ENCODE assay signal across 8 cellular contexts in the genomic region with DNA sequence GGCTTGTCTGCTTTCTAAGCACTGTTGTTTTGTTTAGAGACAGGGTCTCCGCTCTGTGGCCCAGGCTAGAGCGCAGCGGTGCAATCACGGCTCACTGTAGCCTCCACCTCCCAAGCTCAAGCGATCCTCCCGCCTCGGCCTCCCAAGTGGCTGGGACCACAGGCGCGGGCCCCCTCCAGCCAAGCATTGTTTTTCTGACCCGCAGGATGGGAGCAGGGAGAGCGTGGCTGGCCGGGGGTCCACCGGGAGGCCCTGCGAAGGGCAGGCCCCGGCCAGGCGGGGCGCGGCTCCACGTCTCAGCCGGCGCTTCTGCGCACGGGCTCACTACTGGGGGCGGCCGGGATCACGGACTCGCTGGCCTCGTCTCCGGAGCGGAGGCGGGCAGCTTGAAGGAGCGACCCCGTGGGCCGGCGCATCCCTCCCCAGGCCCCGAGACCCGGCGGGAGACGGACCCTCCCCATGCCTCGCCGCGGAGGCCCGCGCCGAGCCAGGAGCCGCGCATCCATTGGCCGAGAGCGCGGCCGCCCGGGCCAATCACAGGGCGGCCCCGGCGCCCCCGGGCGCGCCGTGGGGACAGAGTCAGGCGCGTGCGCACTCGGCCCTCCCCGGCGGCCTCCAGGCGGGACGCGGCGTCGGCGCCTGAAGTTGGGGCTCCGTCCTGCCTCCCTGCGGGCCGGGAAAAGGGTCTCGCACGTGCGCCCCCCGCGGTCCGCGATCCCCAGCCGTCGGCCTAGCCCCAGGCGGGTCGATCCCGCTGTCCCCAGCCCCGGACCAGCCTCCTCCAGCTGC. TPM values are rescaled to one million over a fixed set of nuclear protein-coding genes. Genes with fewer than 3 reads are reported as not detected.
DNase-seq lines count a peak whose midpoint lies in the region; ATAC-seq and TF ChIP-seq lines count a peak whose summit lies in the region.

No MANE protein-coding gene starts in this region.

- H3K27me3 Mint-ChIP-seq in naive thymus-derived CD8-positive, alpha-beta T cell, result peaks cover 0 to 11% (median 4%) of the 10 kb centered on the region in 5 donors

- H3K4me1 Mint-ChIP-seq in naive thymus-derived CD8-positive, alpha-beta T cell, result peaks cover 6 to 19% (median 9%) of the 10 kb centered on the region in 4 donors

- no peaks in the 10 kb centered on the region for H3K36me3 ChIP-seq in ES-I3 (ENCODE audit: insufficient read depth, low read length)

- no peaks in the 10 kb centered on the region for H3K9me3 Mint-ChIP-seq in naive thymus-derived CD8-positive, alpha-beta T cell

- peak overlapping the region in 3 of 10 donors; percentile 36 to 65 (median 59) for H3K27ac Mint-ChIP-seq in naive thymus-derived CD8-positive, alpha-beta T cell

- H3K9ac ChIP-seq in ES-I3 (ENCODE audit: low read depth, low read length), result peak overlapping the region; percentile 79; the same call in 1 of the 2 replicates

- DNase-seq in NOMO-1 treated with dmso at 0.1 percent for 144 hours (lab: John Stamatoyannopoulos, UW; ENCODE audit: unreplicated experiment) (peak; percentile 63), fibroblast of mammary gland (ENCODE audit: low read depth) (peak; percentile 57)
- peak; percentile 52 to 70 for DNase-seq in activated T-helper 1 cell treated with anti-CD3 and anti-CD28 coated beads, Interleukin-2, amount 50 U/mL, for 16 hours (ENCODE audit: low read depth in 1 of 2, low spot score in 1 of 2)
- DNase-seq in naive thymus-derived CD8-positive, alpha-beta T cell, result peak; percentile 57 to 85 (median 75)
- DNase-seq in stimulated activated naive CD4-positive, alpha-beta T cell treated with Interleukin-2 at 50 U/mL for 16 hours (lab: John Stamatoyannopoulos, UW), result peak; percentile 71

- H3K36me3 Mint-ChIP-seq in naive thymus-derived CD8-positive, alpha-beta T cell, result no peaks in the 10 kb centered on the region

- H3K4me3 Mint-ChIP-seq in naive thymus-derived CD8-positive, alpha-beta T cell, result peak overlapping the region in 9 of 10 donors; percentile 42 to 79 (median 64)

- no peaks in the 10 kb centered on the region for H3K9me3 ChIP-seq in ES-I3 (ENCODE audit: control insufficient read depth, insufficient read depth, low read length)

- peak overlapping the region; percentile 35 for H3K4me3 ChIP-seq in fibroblast of mammary gland (ENCODE audit: control insufficient read depth, low read depth, low read length)

- TF ChIP-seq CTCF in fibroblast of mammary gland (conservative IDR thresholded peaks at IDR 0.05; ENCODE audit: control insufficient read depth, insufficient read depth, low read depth, low read length), result no peak

- peaks cover 31% of the 10 kb centered on the region; the same call in 1 of the 2 replicates for H3K4me1 ChIP-seq in ES-I3 (ENCODE audit: insufficient read depth, low read length)

- POLR2A ChIA-PET in naive thymus-derived CD8-positive, alpha-beta T cell (lab: Charles Lee), result interaction anchor here (1.0 to 10.9 kb wide), 2 partner anchors 24 to 65 kb away, joined by 4 to 176 read pairs; a partner anchor contains a TSS

- ATAC-seq in HG03442 (IDR thresholded peaks at IDR 0.05; ENCODE audit: unreplicated experiment), result peak; percentile 45
- peak; percentile 72 to 79 for ATAC-seq in naive thymus-derived CD8-positive, alpha-beta T cell
- ATAC-seq in GM18870 (IDR thresholded peaks at IDR 0.05; ENCODE audit: unreplicated experiment), result no peak

RNA-seq across cellular contexts. Expression of a gene that starts 24.9 kb away (rescaled TPM):
- total RNA-seq in naive thymus-derived CD8-positive, alpha-beta T cell, result 1,000 to 10,000 TPM; 1,189 to 1,230 TPM
- polyA plus RNA-seq in naive thymus-derived CD8-positive, alpha-beta T cell, result 1,000 to 10,000 TPM; 1,334 to 1,669 (median 1,595) TPM

RNA-seq across cellular contexts. Expression of a gene that starts 40.5 kb away (rescaled TPM):
- 1 to 10 TPM in 1 of 2 experiments, under 1 TPM in 1; 0.96 to 2.0 TPM for total RNA-seq in naive thymus-derived CD8-positive, alpha-beta T cell
- polyA plus RNA-seq in naive thymus-derived CD8-positive, alpha-beta T cell, result not detected
